ENCODE assay signal across 28 cellular contexts in genomic region chr2:165425556-165425955, GRCh38. TPM values are rescaled to one million over a fixed set of nuclear protein-coding genes. Genes with fewer than 3 reads are reported as not detected.
"Had no signal": no experiment of that assay in that cellular context is flagged by ENCODE, and none has a peak within 500 bp of the region (broad histone marks: within the 10 kb centered on the region; RNA-seq: fewer than 3 reads in every experiment).

No MANE protein-coding gene starts in this region.

- DNase-seq: kidney; left colon; left lung; lower lobe of right lung; mesendoderm; naive B cell; natural killer cell; nephron progenitor cell; occipital lobe; ovary; right lobe of liver; stimulated activated CD4-positive, alpha-beta T cell treated with anti-CD3 and anti-CD28 coated beads, Interleukin-1b, Interleukin-23, amount 100 ng/mL, for 48 hours; stimulated activated CD4-positive, alpha-beta T cell treated with anti-CD3 and anti-CD28 coated beads, Interleukin-2, amount 100 ng/mL, for 48 hours; stimulated activated CD4-positive, alpha-beta T cell treated with anti-CD3 and anti-CD28 coated beads, Interleukin-4, amount 100 ng/mL, for 4 hours; stimulated activated CD8-positive, alpha-beta memory T cell treated with anti-CD3 and anti-CD28 coated beads, Interleukin-4, amount 100 ng/mL, for 48 hours; stimulated activated naive CD4-positive, alpha-beta T cell treated with Interleukin-2 at 50 U/mL for 16 hours; stimulated activated naive CD8-positive, alpha-beta T cell treated with anti-CD3 and anti-CD28 coated beads, Interleukin-15, amount 100 ng/mL, for 72 hours; substantia nigra; uterus had no signal

- H3K79me2 ChIP-seq: hepatocyte had no signal

- H3K27me3 ChIP-seq: hepatocyte, left lung, neural progenitor cell, neutrophil, ovary, right atrium auricular region, right lobe of liver, tibial nerve, uterus had no signal

- H3K9ac ChIP-seq: neural progenitor cell had no signal

- ATAC-seq: left colon; left lung; lower lobe of right lung; natural killer cell; right lobe of liver; stimulated activated memory B cell treated with anti-CD40 and anti-IgM and Interleukin-4, amounts not matched to agents 10 μg/mL and 1 μg/mL and 100 μg/mL, for 72 hours; stimulated activated naive CD8-positive, alpha-beta T cell treated with anti-CD3 and anti-CD28 coated beads, Interleukin-15, amount 100 ng/mL, for 72 hours had no signal

- H3K27ac ChIP-seq: hepatocyte, left lung, lower lobe of right lung, neural progenitor cell, neutrophil, ovary, right atrium auricular region, right lobe of liver, tibial nerve, uterus had no signal

- H3K4me2 ChIP-seq: hepatocyte, neural progenitor cell, smooth muscle cell had no signal

- H3K4me1 ChIP-seq: left lung, lower lobe of right lung, neural progenitor cell, right atrium auricular region, right lobe of liver, tibial nerve, uterus had no signal

- H2AFZ ChIP-seq: hepatocyte, neural progenitor cell had no signal

- H3K9me3 ChIP-seq: neutrophil, ovary, right atrium auricular region, right lobe of liver, uterus had no signal

- H3K36me3 ChIP-seq: left lung, lower lobe of right lung, neural progenitor cell, neutrophil, ovary, right atrium auricular region, right lobe of liver, tibial nerve, uterus had no signal

- FAIRE-seq: islet of Langerhans, kidney had no signal

- H3K4me3 ChIP-seq: hepatocyte, left lung, lower lobe of right lung, neural progenitor cell, ovary, right atrium auricular region, right lobe of liver, smooth muscle cell, tibial nerve, uterus had no signal

RNA-seq across cellular contexts. Expression of gene CSRNP3, which starts 43.9 kb away (rescaled TPM):
- total RNA-seq: natural killer cell, pulmonary artery endothelial cell had no signal
